Comparison of ENCODE assay signal across 2 cellular contexts in the genomic region with DNA sequence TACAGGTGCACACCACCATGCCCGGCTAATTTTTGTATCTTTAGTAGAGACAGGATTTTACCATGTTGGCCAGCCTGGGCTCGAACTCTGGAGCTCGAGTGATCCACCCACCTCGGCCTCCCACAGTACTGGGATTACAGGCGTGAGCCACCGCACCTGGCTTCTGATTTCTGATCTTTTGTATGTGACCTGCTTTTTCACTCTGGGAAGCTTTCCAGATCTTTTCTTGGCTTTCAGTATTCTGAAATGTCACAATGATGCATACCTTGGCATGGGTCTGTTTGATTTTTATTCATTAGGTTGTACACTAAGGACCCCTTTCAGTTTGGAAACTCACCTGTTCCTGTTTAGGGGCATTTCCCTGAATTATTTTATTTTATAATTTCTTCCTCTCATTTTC.
A peak's percentile ranks its signal among the peaks of the same experiment; 100 is the strongest.
TF ChIP-seq lines count a peak whose summit lies in the region.

No MANE protein-coding gene starts in this region.

TF ChIP-seq in liver, 16 proteins besides CTCF, POLR2A, EP300 and RAD21:
- TF ChIP-seq RXRA (IDR thresholded peaks at IDR 0.05) (peak; percentile 35 to 54), FOXA1 (IDR thresholded peaks at IDR 0.05) (no peak), FOXA2 (IDR thresholded peaks at IDR 0.05) (no peak), GABPA (IDR thresholded peaks at IDR 0.05 in 1 of 2, conservative IDR thresholded peaks at IDR 0.05 in 1 of 2) (no peak), YY1 (IDR thresholded peaks at IDR 0.05) (peak; percentile 35), HNF4A (conservative IDR thresholded peaks at IDR 0.05) (peak; percentile 32 to 53), EGR1 (IDR thresholded peaks at IDR 0.05; ENCODE audit: low read depth in 2 of 2) (no peak), SP1 (IDR thresholded peaks at IDR 0.05) (peak; percentile 29), HNF4G (IDR thresholded peaks at IDR 0.05) (no peak), NR2F2 (IDR thresholded peaks at IDR 0.05) (no peak), JUND (IDR thresholded peaks at IDR 0.05) (no peak)
- TF ChIP-seq, protein P1, sequence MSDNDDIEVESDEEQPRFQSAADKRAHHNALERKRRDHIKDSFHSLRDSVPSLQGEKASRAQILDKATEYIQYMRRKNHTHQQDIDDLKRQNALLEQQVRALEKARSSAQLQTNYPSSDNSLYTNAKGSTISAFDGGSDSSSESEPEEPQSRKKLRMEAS (IDR thresholded peaks at IDR 0.05) = no peak
- TF ChIP-seq, protein P2, sequence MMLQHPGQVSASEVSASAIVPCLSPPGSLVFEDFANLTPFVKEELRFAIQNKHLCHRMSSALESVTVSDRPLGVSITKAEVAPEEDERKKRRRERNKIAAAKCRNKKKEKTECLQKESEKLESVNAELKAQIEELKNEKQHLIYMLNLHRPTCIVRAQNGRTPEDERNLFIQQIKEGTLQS (IDR thresholded peaks at IDR 0.05) = peak; percentile 51
- TF ChIP-seq, protein P3, sequence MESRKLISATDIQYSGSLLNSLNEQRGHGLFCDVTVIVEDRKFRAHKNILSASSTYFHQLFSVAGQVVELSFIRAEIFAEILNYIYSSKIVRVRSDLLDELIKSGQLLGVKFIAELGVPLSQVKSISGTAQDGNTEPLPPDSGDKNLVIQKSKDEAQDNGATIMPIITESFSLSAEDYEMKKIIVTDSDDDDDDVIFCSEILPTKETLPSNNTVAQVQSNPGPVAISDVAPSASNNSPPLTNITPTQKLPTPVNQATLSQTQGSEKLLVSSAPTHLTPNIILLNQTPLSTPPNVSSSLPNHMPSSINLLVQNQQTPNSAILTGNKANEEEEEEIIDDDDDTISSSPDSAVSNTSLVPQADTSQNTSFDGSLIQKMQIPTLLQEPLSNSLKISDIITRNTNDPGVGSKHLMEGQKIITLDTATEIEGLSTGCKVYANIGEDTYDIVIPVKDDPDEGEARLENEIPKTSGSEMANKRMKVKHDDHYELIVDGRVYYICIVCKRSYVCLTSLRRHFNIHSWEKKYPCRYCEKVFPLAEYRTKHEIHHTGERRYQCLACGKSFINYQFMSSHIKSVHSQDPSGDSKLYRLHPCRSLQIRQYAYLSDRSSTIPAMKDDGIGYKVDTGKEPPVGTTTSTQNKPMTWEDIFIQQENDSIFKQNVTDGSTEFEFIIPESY (IDR thresholded peaks at IDR 0.05) = no peak
- TF ChIP-seq, protein P4, sequence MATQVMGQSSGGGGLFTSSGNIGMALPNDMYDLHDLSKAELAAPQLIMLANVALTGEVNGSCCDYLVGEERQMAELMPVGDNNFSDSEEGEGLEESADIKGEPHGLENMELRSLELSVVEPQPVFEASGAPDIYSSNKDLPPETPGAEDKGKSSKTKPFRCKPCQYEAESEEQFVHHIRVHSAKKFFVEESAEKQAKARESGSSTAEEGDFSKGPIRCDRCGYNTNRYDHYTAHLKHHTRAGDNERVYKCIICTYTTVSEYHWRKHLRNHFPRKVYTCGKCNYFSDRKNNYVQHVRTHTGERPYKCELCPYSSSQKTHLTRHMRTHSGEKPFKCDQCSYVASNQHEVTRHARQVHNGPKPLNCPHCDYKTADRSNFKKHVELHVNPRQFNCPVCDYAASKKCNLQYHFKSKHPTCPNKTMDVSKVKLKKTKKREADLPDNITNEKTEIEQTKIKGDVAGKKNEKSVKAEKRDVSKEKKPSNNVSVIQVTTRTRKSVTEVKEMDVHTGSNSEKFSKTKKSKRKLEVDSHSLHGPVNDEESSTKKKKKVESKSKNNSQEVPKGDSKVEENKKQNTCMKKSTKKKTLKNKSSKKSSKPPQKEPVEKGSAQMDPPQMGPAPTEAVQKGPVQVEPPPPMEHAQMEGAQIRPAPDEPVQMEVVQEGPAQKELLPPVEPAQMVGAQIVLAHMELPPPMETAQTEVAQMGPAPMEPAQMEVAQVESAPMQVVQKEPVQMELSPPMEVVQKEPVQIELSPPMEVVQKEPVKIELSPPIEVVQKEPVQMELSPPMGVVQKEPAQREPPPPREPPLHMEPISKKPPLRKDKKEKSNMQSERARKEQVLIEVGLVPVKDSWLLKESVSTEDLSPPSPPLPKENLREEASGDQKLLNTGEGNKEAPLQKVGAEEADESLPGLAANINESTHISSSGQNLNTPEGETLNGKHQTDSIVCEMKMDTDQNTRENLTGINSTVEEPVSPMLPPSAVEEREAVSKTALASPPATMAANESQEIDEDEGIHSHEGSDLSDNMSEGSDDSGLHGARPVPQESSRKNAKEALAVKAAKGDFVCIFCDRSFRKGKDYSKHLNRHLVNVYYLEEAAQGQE (IDR thresholded peaks at IDR 0.05) = peak; percentile 35

TF ChIP-seq in HepG2, 621 proteins besides CTCF, POLR2A, EP300 and RAD21:
- TF ChIP-seq ZSCAN9 (CRISPR knock-in tag; IDR thresholded peaks at IDR 0.05; ENCODE audit: borderline replicate concordance) (no peak), ERF (CRISPR knock-in tag; IDR thresholded peaks at IDR 0.05) (no peak), JUND (CRISPR knock-in tag; IDR thresholded peaks at IDR 0.05) (no peak)
- TF ChIP-seq, protein P5, sequence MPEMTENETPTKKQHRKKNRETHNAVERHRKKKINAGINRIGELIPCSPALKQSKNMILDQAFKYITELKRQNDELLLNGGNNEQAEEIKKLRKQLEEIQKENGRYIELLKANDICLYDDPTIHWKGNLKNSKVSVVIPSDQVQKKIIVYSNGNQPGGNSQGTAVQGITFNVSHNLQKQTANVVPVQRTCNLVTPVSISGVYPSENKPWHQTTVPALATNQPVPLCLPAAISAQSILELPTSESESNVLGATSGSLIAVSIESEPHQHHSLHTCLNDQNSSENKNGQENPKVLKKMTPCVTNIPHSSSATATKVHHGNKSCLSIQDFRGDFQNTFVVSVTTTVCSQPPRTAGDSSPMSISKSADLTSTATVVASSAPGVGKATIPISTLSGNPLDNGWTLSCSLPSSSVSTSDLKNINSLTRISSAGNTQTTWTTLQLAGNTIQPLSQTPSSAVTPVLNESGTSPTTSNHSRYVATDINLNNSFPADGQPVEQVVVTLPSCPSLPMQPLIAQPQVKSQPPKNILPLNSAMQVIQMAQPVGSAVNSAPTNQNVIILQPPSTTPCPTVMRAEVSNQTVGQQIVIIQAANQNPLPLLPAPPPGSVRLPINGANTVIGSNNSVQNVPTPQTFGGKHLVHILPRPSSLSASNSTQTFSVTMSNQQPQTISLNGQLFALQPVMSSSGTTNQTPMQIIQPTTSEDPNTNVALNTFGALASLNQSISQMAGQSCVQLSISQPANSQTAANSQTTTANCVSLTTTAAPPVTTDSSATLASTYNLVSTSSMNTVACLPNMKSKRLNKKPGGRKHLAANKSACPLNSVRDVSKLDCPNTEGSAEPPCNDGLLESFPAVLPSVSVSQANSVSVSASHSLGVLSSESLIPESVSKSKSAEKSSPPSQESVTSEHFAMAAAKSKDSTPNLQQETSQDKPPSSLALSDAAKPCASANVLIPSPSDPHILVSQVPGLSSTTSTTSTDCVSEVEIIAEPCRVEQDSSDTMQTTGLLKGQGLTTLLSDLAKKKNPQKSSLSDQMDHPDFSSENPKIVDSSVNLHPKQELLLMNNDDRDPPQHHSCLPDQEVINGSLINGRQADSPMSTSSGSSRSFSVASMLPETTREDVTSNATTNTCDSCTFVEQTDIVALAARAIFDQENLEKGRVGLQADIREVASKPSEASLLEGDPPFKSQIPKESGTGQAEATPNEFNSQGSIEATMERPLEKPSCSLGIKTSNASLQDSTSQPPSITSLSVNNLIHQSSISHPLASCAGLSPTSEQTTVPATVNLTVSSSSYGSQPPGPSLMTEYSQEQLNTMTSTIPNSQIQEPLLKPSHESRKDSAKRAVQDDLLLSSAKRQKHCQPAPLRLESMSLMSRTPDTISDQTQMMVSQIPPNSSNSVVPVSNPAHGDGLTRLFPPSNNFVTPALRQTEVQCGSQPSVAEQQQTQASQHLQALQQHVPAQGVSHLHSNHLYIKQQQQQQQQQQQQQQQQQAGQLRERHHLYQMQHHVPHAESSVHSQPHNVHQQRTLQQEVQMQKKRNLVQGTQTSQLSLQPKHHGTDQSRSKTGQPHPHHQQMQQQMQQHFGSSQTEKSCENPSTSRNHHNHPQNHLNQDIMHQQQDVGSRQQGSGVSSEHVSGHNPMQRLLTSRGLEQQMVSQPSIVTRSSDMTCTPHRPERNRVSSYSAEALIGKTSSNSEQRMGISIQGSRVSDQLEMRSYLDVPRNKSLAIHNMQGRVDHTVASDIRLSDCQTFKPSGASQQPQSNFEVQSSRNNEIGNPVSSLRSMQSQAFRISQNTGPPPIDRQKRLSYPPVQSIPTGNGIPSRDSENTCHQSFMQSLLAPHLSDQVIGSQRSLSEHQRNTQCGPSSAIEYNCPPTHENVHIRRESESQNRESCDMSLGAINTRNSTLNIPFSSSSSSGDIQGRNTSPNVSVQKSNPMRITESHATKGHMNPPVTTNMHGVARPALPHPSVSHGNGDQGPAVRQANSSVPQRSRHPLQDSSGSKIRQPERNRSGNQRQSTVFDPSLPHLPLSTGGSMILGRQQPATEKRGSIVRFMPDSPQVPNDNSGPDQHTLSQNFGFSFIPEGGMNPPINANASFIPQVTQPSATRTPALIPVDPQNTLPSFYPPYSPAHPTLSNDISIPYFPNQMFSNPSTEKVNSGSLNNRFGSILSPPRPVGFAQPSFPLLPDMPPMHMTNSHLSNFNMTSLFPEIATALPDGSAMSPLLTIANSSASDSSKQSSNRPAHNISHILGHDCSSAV (CRISPR knock-in tag; IDR thresholded peaks at IDR 0.05; ENCODE audit: borderline replicate concordance) = no peak
- TF ChIP-seq, protein P6, sequence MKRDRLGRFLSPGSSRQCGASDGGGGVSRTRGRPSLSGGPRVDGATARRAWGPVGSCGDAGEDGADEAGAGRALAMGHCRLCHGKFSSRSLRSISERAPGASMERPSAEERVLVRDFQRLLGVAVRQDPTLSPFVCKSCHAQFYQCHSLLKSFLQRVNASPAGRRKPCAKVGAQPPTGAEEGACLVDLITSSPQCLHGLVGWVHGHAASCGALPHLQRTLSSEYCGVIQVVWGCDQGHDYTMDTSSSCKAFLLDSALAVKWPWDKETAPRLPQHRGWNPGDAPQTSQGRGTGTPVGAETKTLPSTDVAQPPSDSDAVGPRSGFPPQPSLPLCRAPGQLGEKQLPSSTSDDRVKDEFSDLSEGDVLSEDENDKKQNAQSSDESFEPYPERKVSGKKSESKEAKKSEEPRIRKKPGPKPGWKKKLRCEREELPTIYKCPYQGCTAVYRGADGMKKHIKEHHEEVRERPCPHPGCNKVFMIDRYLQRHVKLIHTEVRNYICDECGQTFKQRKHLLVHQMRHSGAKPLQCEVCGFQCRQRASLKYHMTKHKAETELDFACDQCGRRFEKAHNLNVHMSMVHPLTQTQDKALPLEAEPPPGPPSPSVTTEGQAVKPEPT (CRISPR knock-in tag; IDR thresholded peaks at IDR 0.05; ENCODE audit: low read depth) = no peak
